ENCODE assay signal across 8 cellular contexts in genomic region chr4:1246901-1247810, GRCh38. TPM values are rescaled to one million over a fixed set of nuclear protein-coding genes. Genes with fewer than 3 reads are reported as not detected.
DNase-seq lines count a peak whose midpoint lies in the region; ATAC-seq and TF ChIP-seq lines count a peak whose summit lies in the region.

No MANE protein-coding gene starts in this region.

- no peaks in the 10 kb centered on the region for H3K27me3 Mint-ChIP-seq in activated naive CD4-positive, alpha-beta T cell treated with anti-CD3 and anti-CD28 coated beads, Interleukin-2, amount 10 ng/mL, durations not matched to agents 7 days and 5 days

- H3K27ac Mint-ChIP-seq in activated naive CD4-positive, alpha-beta T cell treated with anti-CD3 and anti-CD28 coated beads, Interleukin-2, amount 10 ng/mL, durations not matched to agents 7 days and 5 days = peak overlapping the region; percentile 96

- WGBS in heart right ventricle, 2 donors = 9 to 14% methylated on average over 39 to 46 of the region's 46 CpGs

- peak overlapping the region; percentile 99 for H3K9ac ChIP-seq in DND-41 (ENCODE audit: low read depth, low read length)

- H3K27ac ChIP-seq in DND-41 (ENCODE audit: low read length) (peak overlapping the region; percentile 97), heart right ventricle (peak overlapping the region; percentile 92 to 99 (median 98))

- H3K4me2 ChIP-seq in DND-41 (ENCODE audit: insufficient read depth, low read length) = peak overlapping the region; percentile 70

- H3K27me3 ChIP-seq in DND-41 (ENCODE audit: insufficient read depth, low read length, poor library complexity) (no peaks in the 10 kb centered on the region), heart right ventricle (no peaks in the 10 kb centered on the region)

- CTCF ChIA-PET in activated naive CD4-positive, alpha-beta T cell treated with anti-CD3 and anti-CD28 coated beads, Interleukin-2, amount 10 ng/mL, durations not matched to agents 7 days and 5 days (lab: Charles Lee) = interaction anchor here (0.9 to 5.9 kb wide), 5 partner anchors 20 to 99 kb away, joined by 3 to 48 read pairs (median 4); no protein-coding TSS in a partner anchor

- peaks cover 57% of the 10 kb centered on the region for H3K4me1 ChIP-seq in DND-41 (ENCODE audit: insufficient read depth, low read length)
- peaks cover 58 to 78% (median 71%) of the 10 kb centered on the region in 9 donors for H3K4me1 ChIP-seq in heart right ventricle

- peaks cover 6% of the 10 kb centered on the region for H3K9me3 Mint-ChIP-seq in activated naive CD4-positive, alpha-beta T cell treated with anti-CD3 and anti-CD28 coated beads, Interleukin-2, amount 10 ng/mL, durations not matched to agents 7 days and 5 days

- no peaks in the 10 kb centered on the region for H3K9me3 ChIP-seq in DND-41 (ENCODE audit: insufficient read depth, low read length, severe bottlenecking)
- H3K9me3 ChIP-seq in heart right ventricle = no peaks in the 10 kb centered on the region

- H3K4me1 Mint-ChIP-seq in activated naive CD4-positive, alpha-beta T cell treated with anti-CD3 and anti-CD28 coated beads, Interleukin-2, amount 10 ng/mL, durations not matched to agents 7 days and 5 days = peaks cover 59% of the 10 kb centered on the region

- DNase-seq in DND-41 (peak; percentile 39), HuH-7.5 (ENCODE audit: low spot score) (peak; percentile 66), heart right ventricle (no peak), retinal pigment epithelial cell (ENCODE audit: low read depth) (no peak), cerebellar nuclear complex (lab: John Stamatoyannopoulos, UW) (no peak)
- peak; percentile 44 for DNase-seq in activated naive CD4-positive, alpha-beta T cell treated with anti-CD3 and anti-CD28 coated beads, Interleukin-2, amount 10 ng/mL, durations not matched to agents 7 days and 5 days

- H3K4me3 ChIP-seq in DND-41 (ENCODE audit: low read depth in 1 of 2, low read length in 2 of 2) (peak overlapping the region; percentile 93 to 96), heart right ventricle (peak overlapping the region; percentile 70 to 96 (median 88)), retinal pigment epithelial cell (ENCODE audit: low read length) (peak overlapping the region; percentile 78)

- H4K20me1 ChIP-seq in DND-41 (ENCODE audit: insufficient read depth, low read length) = peaks cover 53% of the 10 kb centered on the region

- no peak for TF ChIP-seq CTCF in DND-41 (IDR thresholded peaks at IDR 0.05; ENCODE audit: borderline replicate concordance, extremely low read depth, low read length, poor library complexity, severe bottlenecking)
- no peak for TF ChIP-seq CTCF in heart right ventricle (IDR thresholded peaks at IDR 0.05)
- TF ChIP-seq CTCF in retinal pigment epithelial cell (conservative IDR thresholded peaks at IDR 0.05; ENCODE audit: low read depth, low read length) = no peak

- H3K36me3 Mint-ChIP-seq in activated naive CD4-positive, alpha-beta T cell treated with anti-CD3 and anti-CD28 coated beads, Interleukin-2, amount 10 ng/mL, durations not matched to agents 7 days and 5 days = peaks cover 30% of the 10 kb centered on the region

- peak overlapping the region; percentile 89 for H3K4me3 Mint-ChIP-seq in activated naive CD4-positive, alpha-beta T cell treated with anti-CD3 and anti-CD28 coated beads, Interleukin-2, amount 10 ng/mL, durations not matched to agents 7 days and 5 days

- peaks cover 88% of the 10 kb centered on the region for H3K79me2 ChIP-seq in DND-41 (ENCODE audit: insufficient read depth, low read length)

- H2AFZ ChIP-seq in DND-41 (ENCODE audit: low read depth, low read length) = peak overlapping the region; percentile 68; the same call in 1 of the 2 replicates

- intact Hi-C loops in heart right ventricle (cut with DNase I) = loop anchor here in 8 of 10 donors (2.0 to 5.0 kb wide), 6 partner anchors 35 to 100 kb away; partner anchors contain the start of genes SPON2 (in 2 of the 8) and UVSSA (in 1 of the 8)

- H3K36me3 ChIP-seq in DND-41 (ENCODE audit: insufficient read depth, low read length) = peaks cover 84% of the 10 kb centered on the region
- peaks cover 0 to 12% (median 0%) of the 10 kb centered on the region in 9 donors for H3K36me3 ChIP-seq in heart right ventricle

- peak; percentile 16; the same call in 2 of the 3 replicates for ATAC-seq in DND-41 (ENCODE audit: insufficient read depth, low read depth)
- peak in 3 of 8 donors; percentile 0 to 7 (median 2) for ATAC-seq in heart right ventricle
- ATAC-seq in HG03095 (IDR thresholded peaks at IDR 0.05; ENCODE audit: unreplicated experiment) = no peak
- no peak for ATAC-seq in HG03521 (IDR thresholded peaks at IDR 0.05; ENCODE audit: unreplicated experiment)

RNA-seq across cellular contexts. Expression of gene CTBP1, which starts 1.8 kb away (rescaled TPM):
- total RNA-seq in heart right ventricle = 100 to 1,000 TPM; 115 to 132 (median 122) TPM
- 100 to 1,000 TPM in 1 of 2 donors, 10 to 100 TPM in 1; 98.6 to 105 TPM for polyA plus RNA-seq in heart right ventricle

RNA-seq across cellular contexts. Expression of gene MAEA, which starts 42.5 kb away (rescaled TPM):
- total RNA-seq in heart right ventricle = 10 to 100 TPM; 39.1 to 72.8 (median 50.3) TPM
- 10 to 100 TPM; 43.2 to 55.7 TPM for polyA plus RNA-seq in heart right ventricle

Comparison
In these comparisons a context has a peak if more than half of its experiments do, and no peak if none do; other contexts are left out.
1. DNase-seq: peak in DND-41 (single experiment), HuH-7.5 (single experiment) and activated naive CD4-positive, alpha-beta T cell treated with anti-CD3 and anti-CD28 coated beads, Interleukin-2, amount 10 ng/mL, durations not matched to agents 7 days and 5 days (single experiment); none in heart right ventricle (0 of 2), retinal pigment epithelial cell (single experiment) and cerebellar nuclear complex (0 of 2).
2. Peak in every context shown above with its lines, with median percentiles within 50 percentile points of each other: H3K4me3 ChIP-seq.